ENCODE assay signal across 21 cellular contexts in genomic region chr7:90869335-90869734, GRCh38.
"Had no signal": no experiment of that assay in that cellular context is flagged by ENCODE, and none has a peak within 500 bp of the region (broad histone marks: within the 10 kb centered on the region; RNA-seq: fewer than 3 reads in every experiment).

No MANE protein-coding gene starts in this region.

- H3K4me3 ChIP-seq: esophagus muscularis mucosa, gastrocnemius medialis, heart right ventricle, neural progenitor cell, ovary, right atrium auricular region, sigmoid colon, suprapubic skin, thyroid gland had no signal

- H3K4me3 Mint-ChIP-seq: dendritic cell treated with granulocyte-macrophage colony-stimulating factor and Interleukin-4, amounts not matched to agents 40 ng/mL and 50 ng/mL, for 4 days; effector memory CD8-positive, alpha-beta T cell; mesothelial cell of epicardium; natural killer cell; neural progenitor cell; type B pancreatic cell had no signal

- H3K4me1 Mint-ChIP-seq: mesothelial cell of epicardium, natural killer cell, neural progenitor cell had no signal

- DNase-seq: effector memory CD8-positive, alpha-beta T cell; gastrocnemius medialis; heart right ventricle; hypothalamus; islet precursor cell; natural killer cell; nucleus accumbens; ovary; sigmoid colon; small intestine; stimulated activated CD4-positive, alpha-beta T cell treated with anti-CD3 and anti-CD28 coated beads, Interleukin-12 subunit alpha, Interleukin-12 subunit beta, amount 100 ng/mL, for 4 hours; stimulated activated naive CD4-positive, alpha-beta T cell; thyroid gland had no signal

- ATAC-seq: effector memory CD8-positive, alpha-beta T cell; gastrocnemius medialis; heart right ventricle; left lobe of liver; natural killer cell had no signal

- H3K27ac Mint-ChIP-seq: dendritic cell treated with granulocyte-macrophage colony-stimulating factor and Interleukin-4, amounts not matched to agents 40 ng/mL and 50 ng/mL, for 4 days; effector memory CD8-positive, alpha-beta T cell; mesothelial cell of epicardium; natural killer cell; neural progenitor cell; type B pancreatic cell had no signal

- H3K27me3 Mint-ChIP-seq: dendritic cell treated with granulocyte-macrophage colony-stimulating factor and Interleukin-4, amounts not matched to agents 40 ng/mL and 50 ng/mL, for 4 days; effector memory CD8-positive, alpha-beta T cell; type B pancreatic cell had no signal

- H3K36me3 Mint-ChIP-seq: natural killer cell, type B pancreatic cell had no signal

- H3K9me3 Mint-ChIP-seq: dendritic cell treated with granulocyte-macrophage colony-stimulating factor and Interleukin-4, amounts not matched to agents 40 ng/mL and 50 ng/mL, for 4 days; mesothelial cell of epicardium; neural progenitor cell had no signal
